In the genomic region with DNA sequence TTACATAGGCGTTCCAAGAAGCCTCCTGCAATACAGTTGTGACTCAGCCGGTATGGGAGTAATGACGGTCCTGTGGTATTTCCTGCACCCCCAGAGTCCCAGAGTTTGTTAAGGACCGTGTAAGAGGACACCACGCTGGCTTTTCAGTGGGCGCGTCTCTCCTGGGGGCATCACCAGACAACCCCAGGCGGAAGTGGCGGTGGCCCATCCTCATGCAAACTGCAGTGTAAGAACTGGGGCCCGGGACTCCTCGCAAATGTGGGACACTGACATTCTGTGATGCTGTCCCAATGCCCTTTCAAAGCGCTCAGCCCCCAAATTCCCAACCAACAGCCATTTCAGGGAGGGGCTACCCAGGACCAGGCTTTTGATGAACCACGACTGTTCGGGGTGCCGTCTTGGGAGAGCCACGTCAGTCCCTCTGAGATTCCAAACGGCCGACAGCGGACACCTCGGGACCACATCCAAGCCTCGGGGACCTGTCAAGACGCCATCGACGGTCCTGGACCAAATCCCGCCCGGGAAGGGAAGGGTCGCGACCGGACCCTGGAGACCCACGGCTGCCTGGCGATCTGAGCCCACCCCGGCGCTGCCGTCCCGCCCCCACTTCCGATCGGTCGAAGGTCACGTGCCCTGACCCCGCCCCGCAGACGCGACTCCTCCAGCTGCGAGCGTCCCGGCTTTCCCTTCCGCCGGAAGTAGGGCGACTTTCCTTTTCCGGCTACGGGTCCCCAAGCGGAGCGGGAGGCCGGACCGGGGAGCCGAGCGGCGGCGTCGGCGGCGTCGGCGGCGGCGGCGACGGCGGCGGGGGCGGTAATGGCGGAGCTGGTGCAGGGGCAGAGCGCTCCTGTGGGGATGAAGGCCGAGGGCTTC, we compare ENCODE assay signal across 8 cellular contexts. TPM values are rescaled to one million over a fixed set of nuclear protein-coding genes. Genes with fewer than 3 reads are reported as not detected.
DNase-seq lines count a peak whose midpoint lies in the region; FAIRE-seq and TF ChIP-seq lines count a peak whose summit lies in the region.

A gene with protein sequence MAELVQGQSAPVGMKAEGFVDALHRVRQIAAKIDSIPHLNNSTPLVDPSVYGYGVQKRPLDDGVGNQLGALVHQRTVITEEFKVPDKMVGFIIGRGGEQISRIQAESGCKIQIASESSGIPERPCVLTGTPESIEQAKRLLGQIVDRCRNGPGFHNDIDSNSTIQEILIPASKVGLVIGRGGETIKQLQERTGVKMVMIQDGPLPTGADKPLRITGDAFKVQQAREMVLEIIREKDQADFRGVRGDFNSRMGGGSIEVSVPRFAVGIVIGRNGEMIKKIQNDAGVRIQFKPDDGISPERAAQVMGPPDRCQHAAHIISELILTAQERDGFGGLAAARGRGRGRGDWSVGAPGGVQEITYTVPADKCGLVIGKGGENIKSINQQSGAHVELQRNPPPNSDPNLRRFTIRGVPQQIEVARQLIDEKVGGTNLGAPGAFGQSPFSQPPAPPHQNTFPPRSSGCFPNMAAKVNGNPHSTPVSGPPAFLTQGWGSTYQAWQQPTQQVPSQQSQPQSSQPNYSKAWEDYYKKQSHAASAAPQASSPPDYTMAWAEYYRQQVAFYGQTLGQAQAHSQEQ (plus strand): TSS at position 713 of the 873 bp plus-strand sequence. CDS start 104 bp downstream, at position 817.

- TF ChIP-seq CTCF in HEK293 (tag by site-specific recombination; IDR thresholded peaks at IDR 0.05), result no peak

- FAIRE-seq in frontal cortex (lab: Jason Lieb, UNC), result no peak

- POLR2A ChIA-PET in HEK293 (lab: Yijun Ruan, JAX), result interaction anchor here (0.6 to 2.0 kb wide), 11 partner anchors 13 to 549 kb away, joined by 3 to 12 read pairs (median 5); no protein-coding TSS in a partner anchor

- in situ Hi-C loops in G401 (cut with HindIII; ENCODE audit: low sequenced_read_pairs) (no loop called here), SK-MEL-5 (cut with HindIII; ENCODE audit: low pct_unique_long_range_greater_than_20kb, low sequenced_read_pairs) (no loop called here)

- H3K9me3 ChIP-seq in HEK293 (ENCODE audit: control insufficient read depth, insufficient read depth, low read depth, low read length), result no peaks in the 10 kb centered on the region

- CTCF ChIA-PET in HEK293 (lab: Yijun Ruan, JAX), result no interaction called here

- peaks cover 3 to 30% of the 10 kb centered on the region in 2 experiments; a peak in 2 of 3 replicates for H3K36me3 ChIP-seq in HEK293 (ENCODE audit: control insufficient read depth in 2 of 2, insufficient read depth in 1 of 2, low read length in 2 of 2)

- peak within 1 kb of the TSS; percentile 63 for H3K4me3 ChIP-seq in HEK293 (ENCODE audit: low read depth, low read length)

- no peaks in the 10 kb centered on the region for H3K4me1 ChIP-seq in HEK293 (ENCODE audit: control insufficient read depth, insufficient read depth, low read length)

- DNase-seq in G401 (ENCODE audit: low spot score) (peak; percentile 87), MV-4-11 (lab: John Stamatoyannopoulos, UW) (peak; percentile 84), SK-MEL-5 (ENCODE audit: low read depth, low spot score) (peak; percentile 93), frontal cortex (ENCODE audit: low spot score in 2 of 2) (peak; percentile 99), non-pigmented ciliary epithelial cell (ENCODE audit: low read depth) (peak; percentile 47), substantia nigra (lab: John Stamatoyannopoulos, UW) (peak; percentile 52 to 97 (median 91))
- peak; percentile 92 for DNase-seq in activated naive CD4-positive, alpha-beta T cell treated with Interleukin-2 at 50 U/mL for 16 hours

- H3K27ac ChIP-seq in HEK293 (ENCODE audit: extremely low read depth, low read depth, low read length), result peak within 1 kb of the TSS; percentile 53
- H3K27ac ChIP-seq in substantia nigra (ENCODE audit: low read depth, low read length, poor library complexity, severe bottlenecking), result peak within 1 kb of the TSS; percentile 75

TF ChIP-seq in HEK293, 187 proteins besides CTCF, POLR2A, EP300 and RAD21 (continues in another document):
- TF ChIP-seq ZNF501 (tag by site-specific recombination; IDR thresholded peaks at IDR 0.05), result peak; percentile 86
- TF ChIP-seq BCL11B (tag by site-specific recombination; IDR thresholded peaks at IDR 0.05; ENCODE audit: low read depth), result peak; percentile 60; the same call in 1 of the 2 replicates
- TF ChIP-seq ZNF16 (tag by site-specific recombination; IDR thresholded peaks at IDR 0.05; ENCODE audit: low read depth), result no peak
- 0 out of 2 replicates have a peak, but pooled peaks have one; percentile 29 for TF ChIP-seq ZNF391 (tag by site-specific recombination; IDR thresholded peaks at IDR 0.05; ENCODE audit: borderline replicate concordance, low read depth)
- 0 out of 2 replicates have a peak, but pooled peaks have one; percentile 51 for TF ChIP-seq ZNF341 (tag by site-specific recombination; IDR thresholded peaks at IDR 0.05; ENCODE audit: low read depth)
- no peak for TF ChIP-seq GFI1B (tag by site-specific recombination; IDR thresholded peaks at IDR 0.05)
- TF ChIP-seq, protein P1, sequence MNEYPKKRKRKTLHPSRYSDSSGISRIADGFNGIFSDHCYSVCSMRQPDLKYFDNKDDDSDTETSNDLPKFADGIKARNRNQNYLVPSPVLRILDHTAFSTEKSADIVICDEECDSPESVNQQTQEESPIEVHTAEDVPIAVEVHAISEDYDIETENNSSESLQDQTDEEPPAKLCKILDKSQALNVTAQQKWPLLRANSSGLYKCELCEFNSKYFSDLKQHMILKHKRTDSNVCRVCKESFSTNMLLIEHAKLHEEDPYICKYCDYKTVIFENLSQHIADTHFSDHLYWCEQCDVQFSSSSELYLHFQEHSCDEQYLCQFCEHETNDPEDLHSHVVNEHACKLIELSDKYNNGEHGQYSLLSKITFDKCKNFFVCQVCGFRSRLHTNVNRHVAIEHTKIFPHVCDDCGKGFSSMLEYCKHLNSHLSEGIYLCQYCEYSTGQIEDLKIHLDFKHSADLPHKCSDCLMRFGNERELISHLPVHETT (tag by site-specific recombination; IDR thresholded peaks at IDR 0.05), result no peak
- no peak for TF ChIP-seq ZNF221 (tag by site-specific recombination; IDR thresholded peaks at IDR 0.05; ENCODE audit: borderline replicate concordance)
- no peak for TF ChIP-seq SALL2 (tag by site-specific recombination; IDR thresholded peaks at IDR 0.05; ENCODE audit: borderline replicate concordance)
- no peak for TF ChIP-seq ZSCAN23 (tag by site-specific recombination; IDR thresholded peaks at IDR 0.05)
- TF ChIP-seq, protein P2, sequence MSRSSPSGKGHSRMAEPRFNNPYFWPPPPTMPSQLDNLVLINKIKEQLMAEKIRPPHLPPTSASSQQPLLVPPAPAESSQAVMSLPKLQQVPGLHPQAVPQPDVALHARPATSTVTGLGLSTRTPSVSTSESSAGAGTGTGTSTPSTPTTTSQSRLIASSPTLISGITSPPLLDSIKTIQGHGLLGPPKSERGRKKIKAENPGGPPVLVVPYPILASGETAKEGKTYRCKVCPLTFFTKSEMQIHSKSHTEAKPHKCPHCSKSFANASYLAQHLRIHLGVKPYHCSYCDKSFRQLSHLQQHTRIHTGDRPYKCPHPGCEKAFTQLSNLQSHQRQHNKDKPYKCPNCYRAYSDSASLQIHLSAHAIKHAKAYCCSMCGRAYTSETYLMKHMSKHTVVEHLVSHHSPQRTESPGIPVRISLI (tag by site-specific recombination; IDR thresholded peaks at IDR 0.05), result no peak
- no peak for TF ChIP-seq ZNF112 (tag by site-specific recombination; IDR thresholded peaks at IDR 0.05)
- TF ChIP-seq ZNF404 (tag by site-specific recombination; IDR thresholded peaks at IDR 0.05), result no peak
- TF ChIP-seq, protein P3, sequence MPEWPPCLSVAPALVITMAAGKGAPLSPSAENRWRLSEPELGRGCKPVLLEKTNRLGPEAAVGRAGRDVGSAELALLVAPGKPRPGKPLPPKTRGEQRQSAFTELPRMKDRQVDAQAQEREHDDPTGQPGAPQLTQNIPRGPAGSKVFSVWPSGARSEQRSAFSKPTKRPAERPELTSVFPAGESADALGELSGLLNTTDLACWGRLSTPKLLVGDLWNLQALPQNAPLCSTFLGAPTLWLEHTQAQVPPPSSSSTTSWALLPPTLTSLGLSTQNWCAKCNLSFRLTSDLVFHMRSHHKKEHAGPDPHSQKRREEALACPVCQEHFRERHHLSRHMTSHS (tag by site-specific recombination; IDR thresholded peaks at IDR 0.05), result no peak
- TF ChIP-seq, protein P4, sequence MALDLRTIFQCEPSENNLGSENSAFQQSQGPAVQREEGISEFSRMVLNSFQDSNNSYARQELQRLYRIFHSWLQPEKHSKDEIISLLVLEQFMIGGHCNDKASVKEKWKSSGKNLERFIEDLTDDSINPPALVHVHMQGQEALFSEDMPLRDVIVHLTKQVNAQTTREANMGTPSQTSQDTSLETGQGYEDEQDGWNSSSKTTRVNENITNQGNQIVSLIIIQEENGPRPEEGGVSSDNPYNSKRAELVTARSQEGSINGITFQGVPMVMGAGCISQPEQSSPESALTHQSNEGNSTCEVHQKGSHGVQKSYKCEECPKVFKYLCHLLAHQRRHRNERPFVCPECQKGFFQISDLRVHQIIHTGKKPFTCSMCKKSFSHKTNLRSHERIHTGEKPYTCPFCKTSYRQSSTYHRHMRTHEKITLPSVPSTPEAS (tag by site-specific recombination; IDR thresholded peaks at IDR 0.05), result no peak
- no peak for TF ChIP-seq ZNF174 (tag by site-specific recombination; IDR thresholded peaks at IDR 0.05)
- TF ChIP-seq HOXC10 (CRISPR knock-in tag; IDR thresholded peaks at IDR 0.05), result 0 out of 2 replicates have a peak, but pooled peaks have one; percentile 8
- peak; percentile 19; the same call in 1 of the 2 replicates for TF ChIP-seq ZBTB48 (tag by site-specific recombination; IDR thresholded peaks at IDR 0.05)
- no peak for TF ChIP-seq ZNF146 (tag by site-specific recombination; IDR thresholded peaks at IDR 0.05)
- peak; percentile 73 for TF ChIP-seq KLF16 (tag by site-specific recombination; IDR thresholded peaks at IDR 0.05)

RNA-seq across cellular contexts. Expression of the gene that starts here (rescaled TPM):
- 49.6 and 49.7 TPM in 2 replicates for total RNA-seq in G401 (2014; rRNA removed; shearing (Covaris generic))
- total RNA-seq in SK-MEL-5 (2014; rRNA removed; shearing (Covaris generic)), result 58.2 and 61.0 TPM in 2 replicates
- polyA plus RNA-seq in SK-MEL-5 (2015; cell fraction: cytosol; rRNA removed), result 70.8 and 77.7 TPM in 2 replicates
- 141 and 273 TPM in 2 replicates for polyA plus RNA-seq in SK-MEL-5 (2015; cell fraction: nucleus; rRNA removed)
- 40.4 TPM for total RNA-seq in frontal cortex

Comparison
In these comparisons a context has a peak if more than half of its experiments do, and no peak if none do; other contexts are left out.
1. Peak in every context shown above with its lines: DNase-seq, H3K4me3 ChIP-seq and H3K27ac ChIP-seq.
2. DNase-seq: peak in every context shown above with its lines; median percentile 99 in frontal cortex; 93 in SK-MEL-5; 92 in activated naive CD4-positive, alpha-beta T cell treated with Interleukin-2 at 50 U/mL for 16 hours; 91 in substantia nigra; 87 in G401; 84 in MV-4-11; 47 in non-pigmented ciliary epithelial cell.